In genomic region chr10:124710266-124710881, GRCh38 we compare ENCODE assay signal across 10 cellular contexts. TPM values are rescaled to one million over a fixed set of nuclear protein-coding genes. Genes with fewer than 3 reads are reported as not detected.
DNase-seq lines count a peak whose midpoint lies in the region; ATAC-seq and TF ChIP-seq lines count a peak whose summit lies in the region.
"Had no signal": no experiment of that assay in that cellular context is flagged by ENCODE, and none has a peak within 500 bp of the region (broad histone marks: within the 10 kb centered on the region; RNA-seq: fewer than 3 reads in every experiment).

No MANE protein-coding gene starts in this region.

- H3K36me3 Mint-ChIP-seq in T-helper 17 cell (ENCODE audit: low read depth), result peaks cover 3% of the 10 kb centered on the region
- H3K36me3 Mint-ChIP-seq in nephron (ENCODE audit: low read depth), result peaks cover 6% of the 10 kb centered on the region

- no peaks in the 10 kb centered on the region for H3K9me3 ChIP-seq in T-helper 17 cell (ENCODE audit: control insufficient read depth, low read length, poor library complexity, severe bottlenecking)
- H3K9me3 ChIP-seq in effector memory CD4-positive, alpha-beta T cell (ENCODE audit: control insufficient read depth, low read length), result no peaks in the 10 kb centered on the region
- H3K9me3 ChIP-seq in thymus (ENCODE audit: control insufficient read depth), result no peaks in the 10 kb centered on the region
- no peaks in the 10 kb centered on the region for H3K9me3 ChIP-seq in hepatocyte (ENCODE audit: low read depth)

- H3K4me3 ChIP-seq in effector memory CD4-positive, alpha-beta T cell (ENCODE audit: insufficient read depth, low read depth, low read length, poor library complexity, severe bottlenecking), result no peak overlapping the region
- H3K4me3 ChIP-seq in thymus (ENCODE audit: low read length), result no peak overlapping the region
- no peak overlapping the region for H3K4me3 ChIP-seq in hepatocyte

- DNase-seq in T-helper 17 cell, result no peak
- no peak for DNase-seq in effector memory CD4-positive, alpha-beta T cell
- DNase-seq in activated CD8-positive, alpha-beta memory T cell treated with anti-CD3 and anti-CD28 coated beads, Interleukin-2, amount 50 U/mL, for 48 hours, result no peak
- DNase-seq in GF-D8 (lab: John Stamatoyannopoulos, UW), result no peak
- DNase-seq in hepatocyte (ENCODE audit: low spot score), result no peak
- DNase-seq: PC-3; stimulated activated CD4-positive, alpha-beta T cell treated with anti-CD3 and anti-CD28 coated beads, Interleukin-15, amount 100 ng/mL, for 24 hours had no signal

- H2AFZ ChIP-seq in hepatocyte, result no peak overlapping the region

- no peak for ATAC-seq in T-helper 17 cell
- ATAC-seq: PC-3 had no signal

- H3K4me1 Mint-ChIP-seq in T-helper 17 cell, result peaks cover 74% of the 10 kb centered on the region
- peaks cover 82% of the 10 kb centered on the region for H3K4me1 Mint-ChIP-seq in nephron

- H3K9me2 ChIP-seq in hepatocyte (replicated peaks; ENCODE audit: insufficient read depth), result no peaks in the 10 kb centered on the region

- no peak overlapping the region for H3K4me2 ChIP-seq in hepatocyte

- peaks cover 13% of the 10 kb centered on the region for H3K36me3 ChIP-seq in effector memory CD4-positive, alpha-beta T cell (ENCODE audit: control insufficient read depth, insufficient read depth, low read length)
- H3K36me3 ChIP-seq in thymus (ENCODE audit: control insufficient read depth, insufficient read depth), result peaks cover 21% of the 10 kb centered on the region
- H3K36me3 ChIP-seq in hepatocyte (replicated peaks; ENCODE audit: insufficient read depth, low read depth), result no peaks in the 10 kb centered on the region

- H3K4me1 ChIP-seq in effector memory CD4-positive, alpha-beta T cell (ENCODE audit: control insufficient read depth, insufficient read depth, low read length, poor library complexity, severe bottlenecking), result peaks cover 80% of the 10 kb centered on the region
- H3K4me1 ChIP-seq in thymus (ENCODE audit: control insufficient read depth, insufficient read depth, low read length) (peaks cover 73% of the 10 kb centered on the region), hepatocyte (ENCODE audit: insufficient read depth) (peaks cover 27% of the 10 kb centered on the region)

- TF ChIP-seq CTCF in nephron (IDR thresholded peaks at IDR 0.05; ENCODE audit: unreplicated experiment in 3 of 3) (no peak), hepatocyte (IDR thresholded peaks at IDR 0.05; ENCODE audit: poor library complexity) (no peak)

- H3K27me3 Mint-ChIP-seq in T-helper 17 cell (no peaks in the 10 kb centered on the region), nephron (ENCODE audit: low read depth) (no peaks in the 10 kb centered on the region)

- H3K27ac Mint-ChIP-seq in T-helper 17 cell, result peak overlapping the region; percentile 100
- peak overlapping the region; percentile 96 to 98 (median 97) for H3K27ac Mint-ChIP-seq in nephron
- H3K27ac Mint-ChIP-seq: T-helper 1 cell treated with Interleukin-12 subunit alpha and Interleukin-12 subunit beta and Interleukin-4 antibody, amounts not matched to agents 30 μg/mL and 1 μg/mL, for 36 hours had no signal

- H3K27ac ChIP-seq in effector memory CD4-positive, alpha-beta T cell (ENCODE audit: insufficient read depth, low read length, poor library complexity, severe bottlenecking), result peak overlapping the region; percentile 27
- peak overlapping the region; percentile 47 for H3K27ac ChIP-seq in thymus (ENCODE audit: low read depth)
- H3K27ac ChIP-seq in hepatocyte, result no peak overlapping the region

- 90% methylated on average over 14 of the region's 14 CpGs for WGBS in thymus
- 85% methylated on average over 14 of the region's 14 CpGs for WGBS in hepatocyte (ENCODE audit: low lambda C conversion rate, missing lambda C conversion rate)

- H3K4me3 Mint-ChIP-seq in T-helper 17 cell, result peak overlapping the region; percentile 45
- H3K4me3 Mint-ChIP-seq in nephron, result peak overlapping the region in 1 of 3 experiments; percentile 23
- H3K4me3 Mint-ChIP-seq: T-helper 1 cell treated with Interleukin-12 subunit alpha and Interleukin-12 subunit beta and Interleukin-4 antibody, amounts not matched to agents 30 μg/mL and 1 μg/mL, for 36 hours had no signal

- no peaks in the 10 kb centered on the region for H3K27me3 ChIP-seq in effector memory CD4-positive, alpha-beta T cell (replicated peaks; ENCODE audit: control insufficient read depth, insufficient read depth, low read length, poor library complexity, severe bottlenecking)
- H3K27me3 ChIP-seq in thymus (ENCODE audit: control insufficient read depth, insufficient read depth), result no peaks in the 10 kb centered on the region
- no peaks in the 10 kb centered on the region for H3K27me3 ChIP-seq in hepatocyte

- H3K9me3 Mint-ChIP-seq in nephron, result no peaks in the 10 kb centered on the region
- H3K9me3 Mint-ChIP-seq: T-helper 1 cell treated with Interleukin-12 subunit alpha and Interleukin-12 subunit beta and Interleukin-4 antibody, amounts not matched to agents 30 μg/mL and 1 μg/mL, for 36 hours had no signal

- H4K20me1 ChIP-seq in hepatocyte (ENCODE audit: insufficient read depth, poor library complexity, severe bottlenecking), result peaks cover 32% of the 10 kb centered on the region

- H3K79me2 ChIP-seq in hepatocyte, result peaks cover 80% of the 10 kb centered on the region

RNA-seq across cellular contexts. Expression of gene FAM53B, which starts 33.8 kb away (rescaled TPM):
- 10 to 100 TPM; 68.5 to 69.2 TPM for total RNA-seq in T-helper 17 cell
- polyA plus RNA-seq in thymus, result 46.2 TPM
- 20.6 and 23.6 TPM in 2 replicates for total RNA-seq in hepatocyte
- 9.1 and 10.3 TPM in 2 replicates for polyA plus RNA-seq in hepatocyte
